In the genomic region with DNA sequence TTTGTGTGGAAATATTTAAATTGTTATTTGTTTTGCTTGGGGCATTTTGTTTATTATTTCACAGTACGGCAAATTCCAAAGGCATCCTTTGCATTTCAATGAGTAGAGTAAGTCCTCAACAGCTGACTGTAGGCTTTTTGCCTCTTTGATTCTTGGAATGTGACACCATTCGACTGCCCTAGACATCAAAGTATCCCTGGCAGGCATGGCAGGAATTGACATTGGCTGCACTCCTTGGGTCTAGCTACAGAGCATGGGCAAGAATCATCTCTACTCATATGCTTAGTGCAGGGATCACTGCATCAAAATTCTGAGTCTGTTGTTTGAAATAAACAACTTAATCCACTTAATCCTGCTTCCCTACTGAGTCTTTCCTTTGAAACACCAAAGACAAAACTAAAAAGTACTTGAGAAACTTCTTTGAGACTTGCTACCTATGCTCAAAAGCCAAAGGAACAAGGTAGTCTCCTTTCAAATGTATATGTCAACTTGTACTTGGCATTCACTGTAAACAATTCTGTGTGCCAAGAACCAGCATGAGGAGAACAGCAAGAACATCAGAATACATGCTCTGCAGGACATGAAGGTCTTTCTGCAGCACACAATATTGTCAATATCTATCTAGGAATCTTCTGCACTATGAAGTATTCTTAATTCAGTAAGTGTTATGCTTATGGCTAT, we compare ENCODE assay signal across 25 cellular contexts.
"Had no signal": no experiment of that assay in that cellular context is flagged by ENCODE, and none has a peak within 500 bp of the region (broad histone marks: within the 10 kb centered on the region; RNA-seq: fewer than 3 reads in every experiment).

No MANE protein-coding gene starts in this region.

- DNase-seq: activated CD4-positive, alpha-beta T cell treated with anti-CD3 and anti-CD28 coated beads, Interleukin-2, amount 10 ng/mL, durations not matched to agents 7 days and 5 days; activated CD4-positive, CD25-positive, alpha-beta regulatory T cell treated with anti-CD3 and anti-CD28 coated beads, Interleukin-2, amount 50 U/mL, for 72 hours; activated CD8-positive, alpha-beta memory T cell treated with anti-CD3 and anti-CD28 coated beads, Interleukin-2, amount 10 ng/mL, durations not matched to agents 7 days and 5 days; activated CD8-positive, alpha-beta T cell treated with anti-CD3 and anti-CD28 coated beads for 36 hours; activated effector memory CD4-positive, alpha-beta T cell treated with anti-CD3 and anti-CD28 coated beads, Interleukin-2, amount 50 U/mL, for 16 hours; activated naive CD4-positive, alpha-beta T cell treated with anti-CD3 and anti-CD28 coated beads, Interleukin-2, amount 10 ng/mL, durations not matched to agents 7 days and 5 days; activated naive CD8-positive, alpha-beta T cell treated with anti-CD3 and anti-CD28 coated beads, Interleukin-2, amount 50 U/mL, for 24 hours; activated T-cell treated with anti-CD3 and anti-CD28 coated beads for 4 hours; body of pancreas; effector CD4-positive, alpha-beta T cell; foreskin melanocyte; left ventricle myocardium superior; mammary epithelial cell; nucleus accumbens; right cardiac atrium; stimulated activated CD4-positive, alpha-beta T cell treated with anti-CD3 and anti-CD28 coated beads, Interleukin-12 subunit alpha, Interleukin-12 subunit beta, amount 100 ng/mL, for 4 hours; stimulated activated CD4-positive, alpha-beta T cell treated with anti-CD3 and anti-CD28 coated beads, Interleukin-4, amount 100 ng/mL, for 4 hours; stimulated activated naive CD8-positive, alpha-beta T cell treated with anti-CD3 and anti-CD28 coated beads, Interleukin-15, Interleukin-2, amounts not matched to agents 100 U/mL and 50 U/mL, for 24 hours; substantia nigra; thyroid gland had no signal

- H3K27ac ChIP-seq: body of pancreas, cardiac muscle cell, parathyroid adenoma, thyroid gland, VCaP had no signal

- H2AFZ ChIP-seq: parathyroid adenoma had no signal

- H3K79me2 ChIP-seq: parathyroid adenoma had no signal

- H3K4me1 Mint-ChIP-seq: activated CD4-positive, alpha-beta T cell treated with anti-CD3 and anti-CD28 coated beads, Interleukin-2, amount 10 ng/mL, durations not matched to agents 7 days and 5 days; activated CD8-positive, alpha-beta memory T cell treated with anti-CD3 and anti-CD28 coated beads, Interleukin-2, amount 10 ng/mL, durations not matched to agents 7 days and 5 days; activated naive CD4-positive, alpha-beta T cell treated with anti-CD3 and anti-CD28 coated beads, Interleukin-2, amount 10 ng/mL, durations not matched to agents 7 days and 5 days; activated naive CD8-positive, alpha-beta T cell treated with anti-CD3 and anti-CD28 coated beads, Interleukin-2, amount 50 U/mL, for 24 hours; nephron had no signal

- H3K36me3 ChIP-seq: cardiac muscle cell, thyroid gland had no signal

- H3K9ac ChIP-seq: parathyroid adenoma had no signal

- H3K27me3 ChIP-seq: body of pancreas, cardiac muscle cell, thyroid gland had no signal

- H3K4me1 ChIP-seq: body of pancreas, parathyroid adenoma, thyroid gland had no signal

- ATAC-seq: activated CD8-positive, alpha-beta memory T cell treated with anti-CD3 and anti-CD28 coated beads, Interleukin-2, amount 10 ng/mL, durations not matched to agents 7 days and 5 days; activated CD8-positive, alpha-beta T cell treated with anti-CD3 and anti-CD28 coated beads for 36 hours; activated naive CD8-positive, alpha-beta T cell treated with anti-CD3 and anti-CD28 coated beads, Interleukin-2, amount 50 U/mL, for 24 hours; body of pancreas; left ventricle myocardium superior; right cardiac atrium; stimulated activated naive CD8-positive, alpha-beta T cell treated with anti-CD3 and anti-CD28 coated beads, Interleukin-15, Interleukin-2, amounts not matched to agents 100 U/mL and 50 U/mL, for 24 hours had no signal

- H3K27me3 Mint-ChIP-seq: activated CD4-positive, alpha-beta T cell treated with anti-CD3 and anti-CD28 coated beads, Interleukin-2, amount 10 ng/mL, durations not matched to agents 7 days and 5 days; activated CD8-positive, alpha-beta memory T cell treated with anti-CD3 and anti-CD28 coated beads, Interleukin-2, amount 10 ng/mL, durations not matched to agents 7 days and 5 days; activated CD8-positive, alpha-beta T cell treated with anti-CD3 and anti-CD28 coated beads for 36 hours; activated naive CD4-positive, alpha-beta T cell treated with anti-CD3 and anti-CD28 coated beads, Interleukin-2, amount 10 ng/mL, durations not matched to agents 7 days and 5 days; activated naive CD8-positive, alpha-beta T cell treated with anti-CD3 and anti-CD28 coated beads, Interleukin-2, amount 50 U/mL, for 24 hours; dendritic cell treated with granulocyte-macrophage colony-stimulating factor and Interleukin-4, amounts not matched to agents 40 ng/mL and 50 ng/mL, for 4 days had no signal

- H3K9me3 ChIP-seq: body of pancreas, thyroid gland had no signal

- H3K4me3 ChIP-seq: body of pancreas, cardiac muscle cell, thyroid gland had no signal

- H3K27ac Mint-ChIP-seq: activated CD4-positive, alpha-beta T cell treated with anti-CD3 and anti-CD28 coated beads, Interleukin-2, amount 10 ng/mL, durations not matched to agents 7 days and 5 days; activated CD8-positive, alpha-beta memory T cell treated with anti-CD3 and anti-CD28 coated beads, Interleukin-2, amount 10 ng/mL, durations not matched to agents 7 days and 5 days; activated CD8-positive, alpha-beta T cell treated with anti-CD3 and anti-CD28 coated beads for 36 hours; activated naive CD4-positive, alpha-beta T cell treated with anti-CD3 and anti-CD28 coated beads, Interleukin-2, amount 10 ng/mL, durations not matched to agents 7 days and 5 days; activated naive CD8-positive, alpha-beta T cell treated with anti-CD3 and anti-CD28 coated beads, Interleukin-2, amount 50 U/mL, for 24 hours; dendritic cell treated with granulocyte-macrophage colony-stimulating factor and Interleukin-4, amounts not matched to agents 40 ng/mL and 50 ng/mL, for 4 days; nephron had no signal

- H3K4me3 Mint-ChIP-seq: activated CD4-positive, alpha-beta T cell treated with anti-CD3 and anti-CD28 coated beads, Interleukin-2, amount 10 ng/mL, durations not matched to agents 7 days and 5 days; activated CD8-positive, alpha-beta memory T cell treated with anti-CD3 and anti-CD28 coated beads, Interleukin-2, amount 10 ng/mL, durations not matched to agents 7 days and 5 days; activated CD8-positive, alpha-beta T cell treated with anti-CD3 and anti-CD28 coated beads for 36 hours; activated naive CD4-positive, alpha-beta T cell treated with anti-CD3 and anti-CD28 coated beads, Interleukin-2, amount 10 ng/mL, durations not matched to agents 7 days and 5 days; activated naive CD8-positive, alpha-beta T cell treated with anti-CD3 and anti-CD28 coated beads, Interleukin-2, amount 50 U/mL, for 24 hours; dendritic cell treated with granulocyte-macrophage colony-stimulating factor and Interleukin-4, amounts not matched to agents 40 ng/mL and 50 ng/mL, for 4 days; nephron had no signal

- H3K36me3 Mint-ChIP-seq: activated CD8-positive, alpha-beta memory T cell treated with anti-CD3 and anti-CD28 coated beads, Interleukin-2, amount 10 ng/mL, durations not matched to agents 7 days and 5 days; activated naive CD4-positive, alpha-beta T cell treated with anti-CD3 and anti-CD28 coated beads, Interleukin-2, amount 10 ng/mL, durations not matched to agents 7 days and 5 days had no signal
